In the genomic region with DNA sequence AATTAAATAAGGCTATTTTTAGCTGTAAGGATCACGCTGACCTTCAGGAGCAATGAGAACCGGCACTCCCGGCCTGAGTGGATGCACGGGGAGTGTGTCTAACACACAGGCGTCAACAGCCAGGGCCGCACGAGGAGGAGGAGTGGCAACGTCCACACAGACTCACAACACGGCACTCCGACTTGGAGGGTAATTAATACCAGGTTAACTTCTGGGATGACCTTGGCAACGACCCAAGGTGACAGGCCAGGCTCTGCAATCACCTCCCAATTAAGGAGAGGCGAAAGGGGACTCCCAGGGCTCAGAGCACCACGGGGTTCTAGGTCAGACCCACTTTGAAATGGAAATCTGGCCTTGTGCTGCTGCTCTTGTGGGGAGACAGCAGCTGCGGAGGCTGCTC, we compare ENCODE assay signal across 18 cellular contexts.
"Had no signal": no experiment of that assay in that cellular context is flagged by ENCODE, and none has a peak within 500 bp of the region (broad histone marks: within the 10 kb centered on the region; RNA-seq: fewer than 3 reads in every experiment).

No MANE protein-coding gene starts in this region.

- H3K27me3 Mint-ChIP-seq: activated CD4-positive, alpha-beta T cell treated with anti-CD3 and anti-CD28 coated beads, Interleukin-2, amount 10 ng/mL, durations not matched to agents 24 days and 14 days; activated CD8-positive, alpha-beta T cell treated with anti-CD3 and anti-CD28 coated beads for 36 hours; activated naive CD4-positive, alpha-beta T cell treated with anti-CD3 and anti-CD28 coated beads, Interleukin-2, amount 10 ng/mL, durations not matched to agents 7 days and 5 days; activated naive CD8-positive, alpha-beta T cell treated with anti-CD3 and anti-CD28 coated beads, Interleukin-2, amount 50 U/mL, for 24 hours; activated T-helper 17 cell treated with anti-CD3 and anti-CD28 coated beads, Interleukin-2, amount 50 U/mL, for 72 hours; brain; naive thymus-derived CD8-positive, alpha-beta T cell had no signal

- DNase-seq: activated CD4-positive, alpha-beta T cell treated with anti-CD3 and anti-CD28 coated beads, Interleukin-2, amount 10 ng/mL, durations not matched to agents 24 days and 14 days; activated CD4-positive, CD25-positive, alpha-beta regulatory T cell; activated CD8-positive, alpha-beta T cell treated with anti-CD3 and anti-CD28 coated beads for 36 hours; activated naive CD4-positive, alpha-beta T cell treated with anti-CD3 and anti-CD28 coated beads, Interleukin-2, amount 10 ng/mL, durations not matched to agents 7 days and 5 days; activated naive CD8-positive, alpha-beta T cell treated with anti-CD3 and anti-CD28 coated beads, Interleukin-2, amount 50 U/mL, for 24 hours; activated T-cell treated with anti-CD3 and anti-CD28 coated beads, Interleukin-2, amount 50 U/mL, for 1 hour; anterior cingulate cortex; central memory CD4-positive, alpha-beta T cell; endodermal cell; foreskin keratinocyte; mesendoderm; naive thymus-derived CD8-positive, alpha-beta T cell; stimulated activated CD4-positive, alpha-beta T cell treated with anti-CD3 and anti-CD28 coated beads, Interleukin-2, amount 100 ng/mL, for 24 hours; stimulated activated naive CD4-positive, alpha-beta T cell treated with Interleukin-2 at 50 U/mL for 16 hours; tibial artery had no signal

- H3K27ac ChIP-seq: foreskin keratinocyte, neutrophil, tibial artery had no signal

- H3K4me3 ChIP-seq: tibial artery had no signal

- H3K4me1 ChIP-seq: foreskin keratinocyte, tibial artery had no signal

- H3K9me3 ChIP-seq: neutrophil, tibial artery had no signal

- H3K9me3 Mint-ChIP-seq: activated CD4-positive, alpha-beta T cell treated with anti-CD3 and anti-CD28 coated beads, Interleukin-2, amount 10 ng/mL, durations not matched to agents 24 days and 14 days; activated CD8-positive, alpha-beta T cell treated with anti-CD3 and anti-CD28 coated beads for 36 hours; activated naive CD4-positive, alpha-beta T cell treated with anti-CD3 and anti-CD28 coated beads, Interleukin-2, amount 10 ng/mL, durations not matched to agents 7 days and 5 days; activated naive CD8-positive, alpha-beta T cell treated with anti-CD3 and anti-CD28 coated beads, Interleukin-2, amount 50 U/mL, for 24 hours; activated T-helper 17 cell treated with anti-CD3 and anti-CD28 coated beads, Interleukin-2, amount 50 U/mL, for 72 hours; brain; endodermal cell; naive thymus-derived CD8-positive, alpha-beta T cell had no signal

- H3K4me3 Mint-ChIP-seq: activated CD4-positive, alpha-beta T cell treated with anti-CD3 and anti-CD28 coated beads, Interleukin-2, amount 10 ng/mL, durations not matched to agents 24 days and 14 days; activated CD8-positive, alpha-beta T cell treated with anti-CD3 and anti-CD28 coated beads for 36 hours; activated naive CD4-positive, alpha-beta T cell treated with anti-CD3 and anti-CD28 coated beads, Interleukin-2, amount 10 ng/mL, durations not matched to agents 7 days and 5 days; activated naive CD8-positive, alpha-beta T cell treated with anti-CD3 and anti-CD28 coated beads, Interleukin-2, amount 50 U/mL, for 24 hours; activated T-helper 17 cell treated with anti-CD3 and anti-CD28 coated beads, Interleukin-2, amount 50 U/mL, for 72 hours; brain; endodermal cell; naive thymus-derived CD8-positive, alpha-beta T cell had no signal

- H3K27ac Mint-ChIP-seq: activated CD4-positive, alpha-beta T cell treated with anti-CD3 and anti-CD28 coated beads, Interleukin-2, amount 10 ng/mL, durations not matched to agents 24 days and 14 days; activated CD8-positive, alpha-beta T cell treated with anti-CD3 and anti-CD28 coated beads for 36 hours; activated naive CD4-positive, alpha-beta T cell treated with anti-CD3 and anti-CD28 coated beads, Interleukin-2, amount 10 ng/mL, durations not matched to agents 7 days and 5 days; activated naive CD8-positive, alpha-beta T cell treated with anti-CD3 and anti-CD28 coated beads, Interleukin-2, amount 50 U/mL, for 24 hours; activated T-helper 17 cell treated with anti-CD3 and anti-CD28 coated beads, Interleukin-2, amount 50 U/mL, for 72 hours; endodermal cell had no signal

- H3K36me3 Mint-ChIP-seq: activated naive CD4-positive, alpha-beta T cell treated with anti-CD3 and anti-CD28 coated beads, Interleukin-2, amount 10 ng/mL, durations not matched to agents 7 days and 5 days had no signal

- H3K4me1 Mint-ChIP-seq: activated naive CD4-positive, alpha-beta T cell treated with anti-CD3 and anti-CD28 coated beads, Interleukin-2, amount 10 ng/mL, durations not matched to agents 7 days and 5 days; endodermal cell had no signal

- H3K27me3 ChIP-seq: foreskin keratinocyte, neutrophil, tibial artery had no signal
